Comparison of ENCODE assay signal across 1 cellular context in the genomic region with DNA sequence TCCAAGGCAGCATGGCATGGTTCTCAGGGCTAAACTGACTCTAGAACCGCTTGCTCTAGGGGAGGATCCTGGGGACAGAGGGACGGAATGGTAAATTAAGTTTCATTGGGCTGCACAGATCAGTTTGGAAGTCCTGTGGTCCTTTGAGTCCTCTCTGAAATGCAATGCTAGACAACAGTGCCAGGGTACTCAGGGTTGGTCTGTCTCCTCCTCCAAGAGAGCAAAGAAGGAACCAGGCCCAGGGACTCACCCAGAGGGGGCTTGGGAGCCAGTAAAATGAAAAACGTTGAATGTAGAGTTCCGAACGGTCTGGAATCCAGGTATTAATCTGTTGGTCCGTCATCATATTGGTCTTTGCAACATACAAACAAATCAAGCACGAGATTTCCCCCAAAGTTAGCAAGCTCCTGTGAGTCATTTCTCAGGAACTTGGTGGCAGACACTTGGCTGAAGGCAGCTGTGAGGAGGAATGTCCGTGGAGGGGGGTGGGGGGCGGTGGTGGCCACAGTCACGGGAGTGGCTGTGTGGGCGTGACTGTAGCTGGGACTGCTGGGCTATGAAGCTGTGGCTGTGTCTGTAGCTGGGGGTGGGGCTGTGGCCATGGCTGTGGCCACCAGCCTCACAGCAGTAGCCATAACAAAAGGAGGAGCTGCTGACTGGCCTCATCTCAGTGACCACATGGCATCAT.
TF ChIP-seq lines count a peak whose summit lies in the region.

No MANE protein-coding gene starts in this region.

TF ChIP-seq in K562, 482 proteins besides CTCF, POLR2A, EP300 and RAD21 (continued from another document):
- TF ChIP-seq, protein P1, sequence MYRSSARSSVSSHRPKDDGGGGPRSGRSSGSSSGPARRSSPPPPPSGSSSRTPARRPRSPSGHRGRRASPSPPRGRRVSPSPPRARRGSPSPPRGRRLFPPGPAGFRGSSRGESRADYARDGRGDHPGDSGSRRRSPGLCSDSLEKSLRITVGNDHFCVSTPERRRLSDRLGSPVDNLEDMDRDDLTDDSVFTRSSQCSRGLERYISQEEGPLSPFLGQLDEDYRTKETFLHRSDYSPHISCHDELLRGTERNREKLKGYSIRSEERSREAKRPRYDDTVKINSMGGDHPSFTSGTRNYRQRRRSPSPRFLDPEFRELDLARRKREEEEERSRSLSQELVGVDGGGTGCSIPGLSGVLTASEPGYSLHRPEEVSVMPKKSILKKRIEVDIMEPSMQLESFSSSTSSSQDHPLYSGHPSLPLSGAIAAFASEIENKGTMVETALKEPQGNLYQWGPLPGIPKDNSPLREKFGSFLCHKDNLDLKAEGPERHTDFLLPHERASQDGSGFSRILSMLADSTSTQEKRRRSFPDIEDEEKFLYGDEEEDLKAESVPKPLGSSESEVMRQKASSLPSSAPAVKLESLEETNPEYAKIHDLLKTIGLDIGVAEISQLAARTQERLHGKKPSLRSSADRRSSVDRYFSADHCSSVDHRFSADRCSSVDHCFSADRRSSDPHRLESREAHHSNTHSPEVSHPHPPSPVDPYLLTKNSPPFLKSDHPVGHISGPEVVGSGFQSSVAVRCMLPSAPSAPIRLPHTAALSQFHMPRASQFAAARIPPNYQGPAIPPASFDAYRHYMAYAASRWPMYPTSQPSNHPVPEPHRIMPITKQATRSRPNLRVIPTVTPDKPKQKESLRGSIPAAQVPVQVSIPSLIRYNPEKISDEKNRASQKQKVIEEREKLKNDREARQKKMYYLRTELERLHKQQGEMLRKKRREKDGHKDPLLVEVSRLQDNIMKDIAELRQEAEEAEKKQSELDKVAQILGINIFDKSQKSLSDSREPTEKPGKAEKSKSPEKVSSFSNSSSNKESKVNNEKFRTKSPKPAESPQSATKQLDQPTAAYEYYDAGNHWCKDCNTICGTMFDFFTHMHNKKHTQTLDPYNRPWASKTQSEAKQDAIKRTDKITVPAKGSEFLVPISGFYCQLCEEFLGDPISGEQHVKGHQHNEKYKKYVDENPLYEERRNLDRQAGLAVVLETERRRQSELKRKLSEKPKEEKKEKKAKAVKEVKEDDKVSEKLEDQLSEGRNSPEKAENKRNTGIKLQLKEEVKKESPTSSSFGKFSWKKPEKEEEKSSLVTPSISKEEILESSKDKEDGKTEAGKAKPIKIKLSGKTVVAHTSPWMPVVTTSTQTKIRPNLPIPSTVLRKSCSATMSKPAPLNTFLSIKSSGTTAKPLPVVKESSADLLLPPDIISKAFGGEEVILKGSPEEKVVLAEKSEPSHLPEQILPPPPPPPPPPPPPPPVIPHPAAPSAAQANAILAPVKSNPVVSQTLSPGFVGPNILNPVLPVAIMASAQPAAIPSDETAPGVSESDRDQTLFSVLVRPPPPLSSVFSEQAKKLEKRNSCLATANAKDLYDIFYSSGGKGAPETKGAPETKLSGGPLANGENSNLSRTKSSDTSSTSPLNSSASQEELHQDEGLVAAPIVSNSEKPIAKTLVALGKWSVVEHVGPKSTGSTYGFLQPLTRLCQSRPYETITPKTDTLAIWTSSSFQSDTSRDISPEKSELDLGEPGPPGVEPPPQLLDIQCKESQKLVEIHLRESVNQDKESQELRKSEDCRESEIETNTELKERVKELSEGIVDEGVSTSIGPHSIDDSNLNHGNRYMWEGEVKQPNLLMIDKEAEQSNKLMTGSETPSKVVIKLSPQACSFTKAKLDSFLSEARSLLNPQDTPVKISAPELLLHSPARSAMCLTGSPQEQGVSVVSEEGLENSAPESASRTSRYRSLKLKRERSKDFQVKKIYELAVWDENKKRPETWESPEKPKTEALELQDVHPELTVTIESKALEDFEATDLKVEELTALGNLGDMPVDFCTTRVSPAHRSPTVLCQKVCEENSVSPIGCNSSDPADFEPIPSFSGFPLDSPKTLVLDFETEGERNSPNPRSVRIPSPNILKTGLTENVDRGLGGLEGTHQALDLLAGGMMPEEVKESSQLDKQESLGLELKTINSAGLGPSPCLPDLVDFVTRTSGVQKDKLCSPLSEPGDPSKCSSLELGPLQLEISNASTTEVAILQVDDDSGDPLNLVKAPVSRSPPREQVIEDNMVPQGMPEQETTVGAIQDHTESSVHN (IDR thresholded peaks at IDR 0.05; ENCODE audit: borderline replicate concordance in 1 of 2, low read depth in 1 of 2): peak in 1 of 2 experiments; percentile 82; a peak in 2 of 4 replicates
- TF ChIP-seq, protein P2, sequence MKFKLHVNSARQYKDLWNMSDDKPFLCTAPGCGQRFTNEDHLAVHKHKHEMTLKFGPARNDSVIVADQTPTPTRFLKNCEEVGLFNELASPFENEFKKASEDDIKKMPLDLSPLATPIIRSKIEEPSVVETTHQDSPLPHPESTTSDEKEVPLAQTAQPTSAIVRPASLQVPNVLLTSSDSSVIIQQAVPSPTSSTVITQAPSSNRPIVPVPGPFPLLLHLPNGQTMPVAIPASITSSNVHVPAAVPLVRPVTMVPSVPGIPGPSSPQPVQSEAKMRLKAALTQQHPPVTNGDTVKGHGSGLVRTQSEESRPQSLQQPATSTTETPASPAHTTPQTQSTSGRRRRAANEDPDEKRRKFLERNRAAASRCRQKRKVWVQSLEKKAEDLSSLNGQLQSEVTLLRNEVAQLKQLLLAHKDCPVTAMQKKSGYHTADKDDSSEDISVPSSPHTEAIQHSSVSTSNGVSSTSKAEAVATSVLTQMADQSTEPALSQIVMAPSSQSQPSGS (CRISPR knock-in tag; IDR thresholded peaks at IDR 0.05): no peak
- TF ChIP-seq KHSRP (IDR thresholded peaks at IDR 0.05) (no peak), VEZF1 (CRISPR knock-in tag; IDR thresholded peaks at IDR 0.05) (peak; percentile 94), ZNF830 (CRISPR knock-in tag; IDR thresholded peaks at IDR 0.05) (no peak), L3MBTL2 (IDR thresholded peaks at IDR 0.05) (no peak), KLF1 (tag; IDR thresholded peaks at IDR 0.05) (no peak), PPARD (CRISPR knock-in tag; IDR thresholded peaks at IDR 0.05) (no peak), ZNF695 (CRISPR knock-in tag; IDR thresholded peaks at IDR 0.05) (no peak), ZBTB5 (IDR thresholded peaks at IDR 0.05) (no peak), EHMT2 (IDR thresholded peaks at IDR 0.05) (no peak), FOXA1 (IDR thresholded peaks at IDR 0.05; ENCODE audit: borderline replicate concordance) (no peak), ERF (CRISPR knock-in tag; IDR thresholded peaks at IDR 0.05) (no peak), E2F4 (CRISPR knock-in tag; IDR thresholded peaks at IDR 0.05; ENCODE audit: low read depth) (no peak), JUNB (CRISPR knock-in tag; conservative IDR thresholded peaks at IDR 0.05) (no peak), TSC22D4 (tag; IDR thresholded peaks at IDR 0.05) (no peak), CHAMP1 (IDR thresholded peaks at IDR 0.05) (no peak), ETV6 (IDR thresholded peaks at IDR 0.05; ENCODE audit: borderline replicate concordance in 1 of 2, low read depth in 2 of 2, low read length in 1 of 2) (no peak), ETV6 (CRISPR knock-in tag; IDR thresholded peaks at IDR 0.05; ENCODE audit: borderline replicate concordance) (no peak), TFAM (CRISPR knock-in tag; conservative IDR thresholded peaks at IDR 0.05) (no peak), RB1 (IDR thresholded peaks at IDR 0.05; ENCODE audit: low read depth) (no peak), BHLHE40 (IDR thresholded peaks at IDR 0.05; ENCODE audit: low read length) (peak; percentile 92), EGR1 (conservative IDR thresholded peaks at IDR 0.05) (peak; percentile 78)
